ENCODE assay signal across 19 cellular contexts in the genomic region with DNA sequence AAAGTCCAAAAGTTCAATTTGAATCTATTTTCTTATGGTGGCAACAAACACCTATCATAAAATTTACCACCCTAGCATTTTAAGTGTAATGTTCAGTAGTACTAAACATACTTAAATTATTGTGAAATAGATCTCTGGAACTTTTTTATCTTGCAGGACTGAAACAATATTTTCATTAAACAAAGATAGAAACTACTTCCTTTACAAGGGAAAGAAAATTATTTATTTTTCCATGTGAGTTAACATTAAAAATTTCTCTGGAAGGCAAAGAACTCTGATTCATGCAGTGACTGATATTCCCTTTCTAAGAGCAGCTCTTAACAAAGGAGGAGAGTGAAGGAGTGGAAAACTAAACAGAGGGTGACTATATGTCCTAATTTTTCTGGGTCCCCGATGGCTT. TPM values are rescaled to one million over a fixed set of nuclear protein-coding genes. Genes with fewer than 3 reads are reported as not detected.
DNase-seq lines count a peak whose midpoint lies in the region; ATAC-seq and TF ChIP-seq lines count a peak whose summit lies in the region.
"Had no signal": no experiment of that assay in that cellular context is flagged by ENCODE, and none has a peak within 500 bp of the region (broad histone marks: within the 10 kb centered on the region; RNA-seq: fewer than 3 reads in every experiment).

No MANE protein-coding gene starts in this region.

- H3K4me3 ChIP-seq in heart right ventricle (no peak overlapping the region), fibroblast of the aortic adventitia (ENCODE audit: low read depth, low read length) (no peak overlapping the region), mucosa of descending colon (no peak overlapping the region), vagina (no peak overlapping the region)
- H3K4me3 ChIP-seq: colonic mucosa, spleen had no signal

- WGBS in heart right ventricle, 2 donors: 70 to 78% methylated on average over 1 of the region's 1 CpG

- ATAC-seq in heart right ventricle (peak in 5 of 8 donors; percentile 34 to 55 (median 51)), mucosa of descending colon (peak; percentile 50)
- ATAC-seq: activated T-cell treated with anti-CD3 and anti-CD28 coated beads, Interleukin-2, amount 50 U/mL, for 4 hours had no signal

- no peak for DNase-seq in heart right ventricle
- no peak for DNase-seq in cardiac septum (ENCODE audit: low spot score)
- DNase-seq in fibroblast of the aortic adventitia (ENCODE audit: low read depth): peak; percentile 82
- no peak for DNase-seq in mucosa of descending colon
- no peak for DNase-seq in vagina (ENCODE audit: extremely low spot score in 2 of 2)
- no peak for DNase-seq in RPMI8226
- no peak for DNase-seq in NCI-H345 treated with DMSO at 0.1 percent for 48 hours (lab: John Stamatoyannopoulos, UW; ENCODE audit: unreplicated experiment)
- DNase-seq in COR-L47 (lab: John Stamatoyannopoulos, UW): no peak
- DNase-seq: activated CD4-positive, alpha-beta T cell treated with anti-CD3 and anti-CD28 coated beads, Interleukin-2, amount 50 U/mL, for 48 hours; activated naive CD8-positive, alpha-beta T cell treated with anti-CD3 and anti-CD28 coated beads, Interleukin-2, amount 10 ng/mL, durations not matched to agents 7 days and 5 days; activated T-cell treated with anti-CD3 and anti-CD28 coated beads, Interleukin-2, amount 50 U/mL, for 4 hours; CD8-positive, alpha-beta memory T cell; colonic mucosa; Kasumi-1; mesendoderm; NCI-H1436; NCI-H446 treated with DMSO at 0.1 percent for 48 hours; spleen had no signal

- H3K36me3 ChIP-seq in heart right ventricle (no peaks in the 10 kb centered on the region), mucosa of descending colon (ENCODE audit: low read depth) (no peaks in the 10 kb centered on the region), vagina (no peaks in the 10 kb centered on the region)
- H3K36me3 ChIP-seq: colonic mucosa, spleen had no signal

- H3K4me1 ChIP-seq in heart right ventricle (peaks cover 0 to 6% (median 0%) of the 10 kb centered on the region in 9 donors), mucosa of descending colon (ENCODE audit: low read depth) (no peaks in the 10 kb centered on the region), vagina (peaks cover 10% of the 10 kb centered on the region)
- H3K4me1 ChIP-seq: colonic mucosa, spleen had no signal

- TF ChIP-seq POLR2A in vagina (IDR thresholded peaks at IDR 0.05): no peak

- no peak for TF ChIP-seq CTCF in heart right ventricle (IDR thresholded peaks at IDR 0.05)
- TF ChIP-seq CTCF in fibroblast of the aortic adventitia (IDR thresholded peaks at IDR 0.05; ENCODE audit: insufficient read depth, low read length): no peak
- TF ChIP-seq CTCF in mucosa of descending colon (IDR thresholded peaks at IDR 0.05): no peak
- TF ChIP-seq CTCF in vagina (IDR thresholded peaks at IDR 0.05): no peak

- H3K27me3 ChIP-seq in heart right ventricle: no peaks in the 10 kb centered on the region
- H3K27me3 ChIP-seq in vagina: no peaks in the 10 kb centered on the region
- H3K27me3 ChIP-seq: colonic mucosa, spleen had no signal

- intact Hi-C loops in heart right ventricle (cut with DNase I) (no loop called here), cardiac septum (cut with DNase I) (no loop called here), mucosa of descending colon (cut with DNase I, micrococcal nuclease) (no loop called here), vagina (cut with DNase I) (no loop called here)

- H3K9me3 ChIP-seq in heart right ventricle (peaks cover 0 to 50% (median 9%) of the 10 kb centered on the region in 11 donors), mucosa of descending colon (peaks cover 3% of the 10 kb centered on the region), vagina (no peaks in the 10 kb centered on the region)
- H3K9me3 ChIP-seq: colonic mucosa had no signal

- peak overlapping the region in 6 of 10 donors; percentile 20 to 70 (median 34) for H3K27ac ChIP-seq in heart right ventricle
- H3K27ac ChIP-seq in vagina: peak overlapping the region; percentile 70
- H3K27ac ChIP-seq: colonic mucosa, spleen had no signal

RNA-seq across cellular contexts. Expression of a gene that starts 40.2 kb away (rescaled TPM):
- total RNA-seq in heart right ventricle: not detected
- under 1 TPM in 1 of 2 donors, not detected in 1; 0.04 TPM for polyA plus RNA-seq in heart right ventricle
- total RNA-seq in cardiac septum: not detected
- 0.09 TPM in 1 of 2 replicates, not detected in the other for total RNA-seq in fibroblast of the aortic adventitia (ENCODE audit: low replicate concordance)
- not detected for total RNA-seq in mucosa of descending colon
- total RNA-seq in vagina: 11.8 TPM
- total RNA-seq: activated naive CD8-positive, alpha-beta T cell treated with anti-CD3 and anti-CD28 coated beads, Interleukin-2, amount 10 ng/mL, durations not matched to agents 7 days and 5 days; activated T-cell treated with anti-CD3 and anti-CD28 coated beads, Interleukin-2, amount 50 U/mL, for 4 hours; CD8-positive, alpha-beta memory T cell; colonic mucosa; epithelial cell of proximal tubule; spleen had no signal
- polyA plus RNA-seq: CD8-positive, alpha-beta memory T cell had no signal

RNA-seq across cellular contexts. Expression of a gene that starts 42.4 kb away (rescaled TPM):
- total RNA-seq in heart right ventricle: 1 to 10 TPM in 9 of 10 donors, under 1 TPM in 1; 0.85 to 8.6 (median 2.1) TPM
- polyA plus RNA-seq in heart right ventricle: 1 to 10 TPM; 1.6 to 8.3 TPM
- 4.0 TPM for total RNA-seq in cardiac septum
- total RNA-seq in fibroblast of the aortic adventitia (ENCODE audit: low replicate concordance): 1.4 and 24.3 TPM in 2 replicates
- total RNA-seq in mucosa of descending colon: 100 to 1,000 TPM; 137 to 502 (median 271) TPM
- total RNA-seq in vagina: 25.3 TPM
- total RNA-seq: activated naive CD8-positive, alpha-beta T cell treated with anti-CD3 and anti-CD28 coated beads, Interleukin-2, amount 10 ng/mL, durations not matched to agents 7 days and 5 days; CD8-positive, alpha-beta memory T cell; epithelial cell of proximal tubule had no signal
- polyA plus RNA-seq: CD8-positive, alpha-beta memory T cell had no signal

Comparison
In these comparisons a context has a peak if more than half of its experiments do, and no peak if none do; other contexts are left out.
1. RNA of a gene that starts 40.2 kb away (total RNA-seq): 11.8 TPM in vagina (single experiment); 0.09 TPM in fibroblast of the aortic adventitia, not detected in heart right ventricle, not detected in cardiac septum (single experiment) and not detected in mucosa of descending colon; every median in the first group is over 10 times any median in the second.